ENCODE assay signal across 10 cellular contexts in genomic region chr1:204084247-204084772, GRCh38. TPM values are rescaled to one million over a fixed set of nuclear protein-coding genes. Genes with fewer than 3 reads are reported as not detected.
DNase-seq lines count a peak whose midpoint lies in the region; ATAC-seq and TF ChIP-seq lines count a peak whose summit lies in the region.
"Had no signal": no experiment of that assay in that cellular context is flagged by ENCODE, and none has a peak within 500 bp of the region (broad histone marks: within the 10 kb centered on the region; RNA-seq: fewer than 3 reads in every experiment).

No MANE protein-coding gene starts in this region.

- H3K4me3 ChIP-seq in Caco-2 (ENCODE audit: low read depth, low read length) (no peak overlapping the region), duodenal mucosa (ENCODE audit: low read depth in 1 of 2, low read length in 2 of 2) (no peak overlapping the region)

- H3K9ac ChIP-seq in duodenal mucosa (ENCODE audit: low read depth in 1 of 2, low read length in 2 of 2): peak overlapping the region; percentile 5 to 18

- no TSS peak for BruUV-seq in Caco-2 (replicated peaks; lab: Mats Ljungman, UMichigan)

- intact Hi-C loops in Caco-2 (cut with micrococcal nuclease; ENCODE audit: unreplicated experiment): no loop called here
- intact Hi-C loops in natural killer cell (cut with micrococcal nuclease): no loop called here

- no peaks in the 10 kb centered on the region for H3K27me3 ChIP-seq in Caco-2 (replicated peaks; ENCODE audit: control insufficient read depth, insufficient read depth, low read length)
- H3K27me3 ChIP-seq in duodenal mucosa (ENCODE audit: control insufficient read depth in 1 of 2, insufficient read depth in 2 of 2, low read length in 2 of 2): no peaks in the 10 kb centered on the region

- ATAC-seq in natural killer cell: no peak
- ATAC-seq in HG02678 (IDR thresholded peaks at IDR 0.05; ENCODE audit: unreplicated experiment): no peak
- no peak for ATAC-seq in activated T-helper 17 cell treated with anti-CD3 and anti-CD28 coated beads, Interleukin-2, amount 50 U/mL, for 72 hours (replicated peaks)

- H3K27me3 Mint-ChIP-seq in Caco-2 (ENCODE audit: insufficient read depth, unreplicated experiment) (no peaks in the 10 kb centered on the region), natural killer cell (ENCODE audit: low read depth in 2 of 2) (no peaks in the 10 kb centered on the region)
- peaks cover 4% of the 10 kb centered on the region for H3K27me3 Mint-ChIP-seq in activated T-helper 17 cell treated with anti-CD3 and anti-CD28 coated beads, Interleukin-2, amount 50 U/mL, for 72 hours

- peak overlapping the region; percentile 26 for H3K27ac ChIP-seq in duodenal mucosa (ENCODE audit: low read depth, low read length)

- CTCF ChIA-PET in Caco-2 (lab: Charles Lee): interaction anchor here (1.0 kb wide), 1 partner anchor 44 kb away, joined by 7 read pairs; no protein-coding TSS in a partner anchor

- peaks cover 5% of the 10 kb centered on the region for H3K36me3 Mint-ChIP-seq in Caco-2 (ENCODE audit: insufficient read depth, unreplicated experiment)
- H3K36me3 Mint-ChIP-seq in natural killer cell: no peaks in the 10 kb centered on the region
- no peaks in the 10 kb centered on the region for H3K36me3 Mint-ChIP-seq in activated T-helper 17 cell treated with anti-CD3 and anti-CD28 coated beads, Interleukin-2, amount 50 U/mL, for 72 hours (ENCODE audit: low read depth)
- H3K36me3 Mint-ChIP-seq: CD4-positive, CD25-positive, alpha-beta regulatory T cell had no signal

- H3K9me3 Mint-ChIP-seq in Caco-2 (ENCODE audit: unreplicated experiment): no peaks in the 10 kb centered on the region
- no peaks in the 10 kb centered on the region for H3K9me3 Mint-ChIP-seq in natural killer cell
- H3K9me3 Mint-ChIP-seq in activated T-helper 17 cell treated with anti-CD3 and anti-CD28 coated beads, Interleukin-2, amount 50 U/mL, for 72 hours: no peaks in the 10 kb centered on the region
- H3K9me3 Mint-ChIP-seq: activated T-helper 1 cell treated with anti-CD3 and anti-CD28 coated beads, Interleukin-12 subunit alpha, Interleukin-12 subunit beta, Interleukin-2, Interleukin-4 antibody, amounts not matched to agents 30 ng/mL and 10 ng/mL and 1 ng/mL, durations not matched to agents 14 hours and 24 hours and 36 hours; CD4-positive, CD25-positive, alpha-beta regulatory T cell had no signal

- POLR2A ChIA-PET in Caco-2 (lab: Charles Lee): no interaction called here

- H3K4me1 Mint-ChIP-seq in Caco-2 (ENCODE audit: low read depth, unreplicated experiment) (peaks cover 42% of the 10 kb centered on the region), natural killer cell (peaks cover 58 to 70% of the 10 kb centered on the region in 2 donors)
- H3K4me1 Mint-ChIP-seq in activated T-helper 17 cell treated with anti-CD3 and anti-CD28 coated beads, Interleukin-2, amount 50 U/mL, for 72 hours: no peaks in the 10 kb centered on the region
- H3K4me1 Mint-ChIP-seq: CD4-positive, CD25-positive, alpha-beta regulatory T cell had no signal

- peaks cover 1% of the 10 kb centered on the region for H3K36me3 ChIP-seq in Caco-2 (ENCODE audit: control insufficient read depth, insufficient read depth, low read length)
- no peaks in the 10 kb centered on the region for H3K36me3 ChIP-seq in duodenal mucosa (ENCODE audit: control insufficient read depth in 1 of 2, insufficient read depth in 2 of 2, low read length in 2 of 2)

- no peak for TF ChIP-seq CTCF in Caco-2 (IDR thresholded peaks at IDR 0.05; ENCODE audit: insufficient read depth in 1 of 2, low read depth in 1 of 2, low read length in 1 of 2, severe bottlenecking in 1 of 2, unreplicated experiment in 1 of 2)
- TF ChIP-seq CTCF in natural killer cell (IDR thresholded peaks at IDR 0.05): no peak

- peak; percentile 60 to 70 for DNase-seq in Caco-2
- peak; percentile 68 for DNase-seq in NCI-H2171 (lab: John Stamatoyannopoulos, UW)
- no peak for DNase-seq in natural killer cell
- no peak for DNase-seq in stimulated activated CD4-positive, alpha-beta T cell treated with anti-CD3 and anti-CD28 coated beads, Interleukin-2, amount 100 ng/mL, for 48 hours
- DNase-seq in central memory CD4-positive, alpha-beta T cell: no peak
- DNase-seq: CD4-positive, CD25-positive, alpha-beta regulatory T cell had no signal

- peak overlapping the region; percentile 85 for H3K27ac Mint-ChIP-seq in Caco-2 (ENCODE audit: unreplicated experiment)
- H3K27ac Mint-ChIP-seq in natural killer cell: peak overlapping the region; percentile 74
- H3K27ac Mint-ChIP-seq in activated T-helper 17 cell treated with anti-CD3 and anti-CD28 coated beads, Interleukin-2, amount 50 U/mL, for 72 hours: no peak overlapping the region
- H3K27ac Mint-ChIP-seq: activated T-helper 1 cell treated with anti-CD3 and anti-CD28 coated beads, Interleukin-12 subunit alpha, Interleukin-12 subunit beta, Interleukin-2, Interleukin-4 antibody, amounts not matched to agents 30 ng/mL and 10 ng/mL and 1 ng/mL, durations not matched to agents 14 hours and 24 hours and 36 hours had no signal

- H3K4me1 ChIP-seq in Caco-2: peaks cover 35% of the 10 kb centered on the region
- H3K4me1 ChIP-seq in duodenal mucosa (ENCODE audit: control insufficient read depth in 1 of 2, insufficient read depth in 2 of 2, low read length in 2 of 2): peaks cover 51 to 57% of the 10 kb centered on the region in 2 donors

- no peak overlapping the region for H3K4me3 Mint-ChIP-seq in Caco-2 (ENCODE audit: unreplicated experiment)
- H3K4me3 Mint-ChIP-seq in natural killer cell: no peak overlapping the region
- H3K4me3 Mint-ChIP-seq in activated T-helper 17 cell treated with anti-CD3 and anti-CD28 coated beads, Interleukin-2, amount 50 U/mL, for 72 hours: no peak overlapping the region
- H3K4me3 Mint-ChIP-seq: activated T-helper 1 cell treated with anti-CD3 and anti-CD28 coated beads, Interleukin-12 subunit alpha, Interleukin-12 subunit beta, Interleukin-2, Interleukin-4 antibody, amounts not matched to agents 30 ng/mL and 10 ng/mL and 1 ng/mL, durations not matched to agents 14 hours and 24 hours and 36 hours; CD4-positive, CD25-positive, alpha-beta regulatory T cell had no signal

- H3K9me3 ChIP-seq in Caco-2 (no peaks in the 10 kb centered on the region), duodenal mucosa (ENCODE audit: control insufficient read depth in 1 of 2, low read length in 2 of 2) (no peaks in the 10 kb centered on the region)

RNA-seq across cellular contexts. Expression of gene SOX13, which starts 11.4 kb away (rescaled TPM):
- 31.5 and 34.5 TPM in 2 replicates for total RNA-seq in Caco-2 (2022)
- 10 to 100 TPM; 27.3 to 44.7 (median 41.4) TPM for total RNA-seq in natural killer cell
- 1 to 10 TPM in 1 of 2 donors, under 1 TPM in 1; 0.35 to 4.1 TPM for total RNA-seq in activated T-helper 17 cell treated with anti-CD3 and anti-CD28 coated beads, Interleukin-2, amount 50 U/mL, for 72 hours

Comparison
In these comparisons a context has a peak if more than half of its experiments do, and no peak if none do; other contexts are left out.
1. DNase-seq: peak in Caco-2 (2 of 2) and NCI-H2171 (single experiment); none in natural killer cell (single experiment), stimulated activated CD4-positive, alpha-beta T cell treated with anti-CD3 and anti-CD28 coated beads, Interleukin-2, amount 100 ng/mL, for 48 hours (0 of 2) and central memory CD4-positive, alpha-beta T cell (single experiment).